Comparison of ENCODE assay signal across 8 cellular contexts in genomic region chr10:74898201-74898976, GRCh38.
DNase-seq lines count a peak whose midpoint lies in the region; ATAC-seq lines count a peak whose summit lies in the region.

No MANE protein-coding gene starts in this region.

- CTCF ChIA-PET in activated CD8-positive, alpha-beta T cell treated with anti-CD3 and anti-CD28 coated beads, Interleukin-2, amount 10 ng/mL, durations not matched to agents 7 days and 5 days (lab: Charles Lee) = interaction anchor here (0.7 to 2.2 kb wide), 8 partner anchors 9 to 449 kb away, joined by 3 to 11 read pairs (median 3); no protein-coding TSS in a partner anchor

- peaks cover 42% of the 10 kb centered on the region for H3K4me1 Mint-ChIP-seq in activated CD8-positive, alpha-beta T cell treated with anti-CD3 and anti-CD28 coated beads, Interleukin-2, amount 10 ng/mL, durations not matched to agents 7 days and 5 days (ENCODE audit: low read depth)
- peaks cover 67% of the 10 kb centered on the region for H3K4me1 Mint-ChIP-seq in stimulated activated naive CD8-positive, alpha-beta T cell treated with anti-CD3 and anti-CD28 coated beads, Interleukin-15, amount 100 ng/mL, for 72 hours

- H3K4me3 Mint-ChIP-seq in activated CD8-positive, alpha-beta T cell treated with anti-CD3 and anti-CD28 coated beads, Interleukin-2, amount 10 ng/mL, durations not matched to agents 7 days and 5 days = peak overlapping the region; percentile 46
- peak overlapping the region; percentile 27 to 60 for H3K4me3 Mint-ChIP-seq in stimulated activated naive CD8-positive, alpha-beta T cell treated with anti-CD3 and anti-CD28 coated beads, Interleukin-15, amount 100 ng/mL, for 72 hours

- DNase-seq in activated gamma-delta T cell treated with Interleukin-2 at 50 U/mL for 16 hours (peak; percentile 34), activated gamma-delta T cell (lab: John Stamatoyannopoulos, UW) (no peak), COR-L47 (lab: John Stamatoyannopoulos, UW) (no peak), cerebellar cortex (ENCODE audit: low spot score) (no peak)
- peak; percentile 59 for DNase-seq in activated CD8-positive, alpha-beta T cell treated with anti-CD3 and anti-CD28 coated beads, Interleukin-2, amount 10 ng/mL, durations not matched to agents 7 days and 5 days
- DNase-seq in stimulated activated naive CD8-positive, alpha-beta T cell treated with anti-CD3 and anti-CD28 coated beads, Interleukin-15, amount 100 ng/mL, for 72 hours = peak in 1 of 2 donors; percentile 37

- H3K36me3 Mint-ChIP-seq in activated CD8-positive, alpha-beta T cell treated with anti-CD3 and anti-CD28 coated beads, Interleukin-2, amount 10 ng/mL, durations not matched to agents 7 days and 5 days (ENCODE audit: low read depth) = peaks cover 17% of the 10 kb centered on the region

- H3K27ac Mint-ChIP-seq in activated CD8-positive, alpha-beta T cell treated with anti-CD3 and anti-CD28 coated beads, Interleukin-2, amount 10 ng/mL, durations not matched to agents 7 days and 5 days = peak overlapping the region; percentile 75
- H3K27ac Mint-ChIP-seq in stimulated activated naive CD8-positive, alpha-beta T cell treated with anti-CD3 and anti-CD28 coated beads, Interleukin-15, amount 100 ng/mL, for 72 hours = peak overlapping the region in 1 of 2 donors; percentile 81

- H3K9me3 Mint-ChIP-seq in activated CD8-positive, alpha-beta T cell treated with anti-CD3 and anti-CD28 coated beads, Interleukin-2, amount 10 ng/mL, durations not matched to agents 7 days and 5 days (ENCODE audit: insufficient read depth) = no peaks in the 10 kb centered on the region
- H3K9me3 Mint-ChIP-seq in stimulated activated naive CD8-positive, alpha-beta T cell treated with anti-CD3 and anti-CD28 coated beads, Interleukin-15, amount 100 ng/mL, for 72 hours = no peaks in the 10 kb centered on the region

- POLR2A ChIA-PET in activated CD8-positive, alpha-beta T cell treated with anti-CD3 and anti-CD28 coated beads, Interleukin-2, amount 10 ng/mL, durations not matched to agents 7 days and 5 days (lab: Charles Lee) = interaction anchor here (0.6 to 1.5 kb wide), 5 partner anchors 22 to 111 kb away, joined by 3 to 5 read pairs (median 3); partner anchors contain the start of gene KAT6B

- no peaks in the 10 kb centered on the region for H3K27me3 Mint-ChIP-seq in activated CD8-positive, alpha-beta T cell treated with anti-CD3 and anti-CD28 coated beads, Interleukin-2, amount 10 ng/mL, durations not matched to agents 7 days and 5 days (ENCODE audit: low read depth)
- H3K27me3 Mint-ChIP-seq in stimulated activated naive CD8-positive, alpha-beta T cell treated with anti-CD3 and anti-CD28 coated beads, Interleukin-15, amount 100 ng/mL, for 72 hours = no peaks in the 10 kb centered on the region

- ATAC-seq in HG03095 (IDR thresholded peaks at IDR 0.05; ENCODE audit: unreplicated experiment) (peak; percentile 70), HG02763 (IDR thresholded peaks at IDR 0.05; ENCODE audit: unreplicated experiment) (no peak)
- ATAC-seq in activated CD8-positive, alpha-beta T cell treated with anti-CD3 and anti-CD28 coated beads, Interleukin-2, amount 10 ng/mL, durations not matched to agents 7 days and 5 days = peak; percentile 70
- peak; percentile 90 for ATAC-seq in stimulated activated naive CD8-positive, alpha-beta T cell treated with anti-CD3 and anti-CD28 coated beads, Interleukin-15, amount 100 ng/mL, for 72 hours

Comparison
In these comparisons a context has a peak if more than half of its experiments do, and no peak if none do; other contexts are left out.
1. DNase-seq: peak in activated gamma-delta T cell treated with Interleukin-2 at 50 U/mL for 16 hours (single experiment) and activated CD8-positive, alpha-beta T cell treated with anti-CD3 and anti-CD28 coated beads, Interleukin-2, amount 10 ng/mL, durations not matched to agents 7 days and 5 days (single experiment); none in activated gamma-delta T cell (single experiment), COR-L47 (single experiment) and cerebellar cortex (single experiment).